In the genomic region with DNA sequence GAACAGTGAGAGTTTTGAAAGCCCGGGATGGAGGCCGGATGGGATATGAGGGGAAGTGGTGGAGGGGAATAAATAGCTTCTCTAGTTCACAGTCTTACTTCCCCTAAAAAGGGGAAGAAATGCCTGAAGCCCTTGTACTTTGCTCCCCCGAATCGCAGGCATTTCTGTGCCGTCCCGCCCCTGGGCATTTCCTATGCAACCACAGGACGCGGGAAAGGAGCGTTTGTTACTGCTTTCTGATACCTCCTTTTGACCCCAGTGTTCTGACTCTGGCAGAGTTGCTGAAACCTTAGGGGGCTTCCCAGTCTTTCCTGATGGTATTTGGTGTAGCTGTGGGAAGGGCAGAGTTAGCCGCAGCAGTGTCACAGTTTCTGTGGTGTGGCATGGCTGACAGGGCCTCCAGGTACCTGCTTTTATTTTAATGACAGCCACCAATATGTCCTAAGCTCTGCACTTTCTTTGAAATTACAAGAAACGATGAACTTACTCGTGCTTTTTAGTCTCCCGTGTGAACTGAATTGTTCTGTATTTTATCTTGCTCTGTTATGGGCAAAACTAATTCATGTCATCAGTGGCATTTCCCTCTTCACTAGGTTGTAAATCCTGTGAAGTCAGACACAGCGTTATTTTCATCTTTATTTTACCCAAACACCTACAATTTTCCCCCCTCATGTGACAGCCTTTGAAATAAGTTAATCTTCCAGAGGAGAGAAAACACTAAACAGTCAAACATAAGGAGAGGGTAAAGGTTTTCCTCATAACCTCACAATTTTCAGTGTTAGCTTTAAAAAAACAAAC, we compare ENCODE assay signal across 8 cellular contexts. TPM values are rescaled to one million over a fixed set of nuclear protein-coding genes. Genes with fewer than 3 reads are reported as not detected.
DNase-seq lines count a peak whose midpoint lies in the region; ATAC-seq, FAIRE-seq and TF ChIP-seq lines count a peak whose summit lies in the region.

No MANE protein-coding gene starts in this region.

- peaks cover 2% of the 10 kb centered on the region for H3K9me1 ChIP-seq in keratinocyte (ENCODE audit: control insufficient read depth, extremely low read depth, insufficient read depth, low read length)

- TF ChIP-seq CTCF in Peyer's patch (IDR thresholded peaks at IDR 0.05) = no peak
- TF ChIP-seq CTCF in keratinocyte (optimal IDR thresholded peaks at IDR 0.05 in 1 of 3, IDR thresholded peaks at IDR 0.05 in 1 of 3, conservative IDR thresholded peaks at IDR 0.05 in 1 of 3; ENCODE audit: extremely low read depth in 1 of 3, insufficient read depth in 2 of 3, low read length in 3 of 3) = no peak

- peak; percentile 36 for ATAC-seq in aorta (ENCODE audit: low FRiP score)
- no peak for ATAC-seq in GM21390 (IDR thresholded peaks at IDR 0.05; ENCODE audit: unreplicated experiment)

- H3K9me3 ChIP-seq in Peyer's patch = no peaks in the 10 kb centered on the region
- H3K9me3 ChIP-seq in keratinocyte (ENCODE audit: control insufficient read depth, low read depth, low read length) = no peaks in the 10 kb centered on the region
- no peaks in the 10 kb centered on the region for H3K9me3 ChIP-seq in aorta (ENCODE audit: control insufficient read depth, low read length)

- H3K27me3 ChIP-seq in Peyer's patch = no peaks in the 10 kb centered on the region
- no peaks in the 10 kb centered on the region for H3K27me3 ChIP-seq in keratinocyte (ENCODE audit: control insufficient read depth, extremely low read depth, insufficient read depth, low read length)
- H3K27me3 ChIP-seq in aorta (ENCODE audit: control insufficient read depth in 1 of 2, insufficient read depth in 2 of 2, low read length in 1 of 2) = no peaks in the 10 kb centered on the region

- no peak overlapping the region for H2AFZ ChIP-seq in keratinocyte (ENCODE audit: control insufficient read depth, low read length)

- peaks cover 89% of the 10 kb centered on the region for H3K79me2 ChIP-seq in keratinocyte (ENCODE audit: control insufficient read depth, insufficient read depth, low read length)

- no peak for TF ChIP-seq POLR2A in Peyer's patch (IDR thresholded peaks at IDR 0.05)

- H3K36me3 ChIP-seq in Peyer's patch (no peaks in the 10 kb centered on the region), keratinocyte (ENCODE audit: control insufficient read depth in 2 of 2, extremely low read depth in 1 of 2, insufficient read depth in 2 of 2, low read length in 2 of 2) (peaks cover 0 to 7% of the 10 kb centered on the region in 2 experiments), aorta (ENCODE audit: control insufficient read depth in 1 of 2, insufficient read depth in 2 of 2, low read length in 1 of 2) (no peaks in the 10 kb centered on the region)

- H3K4me3 ChIP-seq in Peyer's patch = peak overlapping the region in 1 of 4 donors; percentile 23
- no peak overlapping the region for H3K4me3 ChIP-seq in keratinocyte (ENCODE audit: control insufficient read depth in 2 of 3, extremely low read depth in 1 of 3, insufficient read depth in 2 of 3, low read depth in 1 of 3, low read length in 3 of 3)
- H3K4me3 ChIP-seq in aorta (ENCODE audit: low read length in 2 of 2) = no peak overlapping the region

- peak; percentile 9 for DNase-seq in stimulated activated CD4-positive, alpha-beta T cell treated with anti-CD3 and anti-CD28 coated beads, Interleukin-15, amount 100 ng/mL, for 24 hours
- DNase-seq in stimulated activated CD4-positive, alpha-beta T cell treated with anti-CD3 and anti-CD28 coated beads, Interleukin-4, amount 100 ng/mL, for 1 hour = no peak
- DNase-seq in Peyer's patch (peak; percentile 58 to 62 (median 60)), keratinocyte (ENCODE audit: low read depth, low spot score) (no peak), aorta (peak in 1 of 2 donors; percentile 62), SK-N-DZ (ENCODE audit: low spot score) (no peak), DMS114 treated with DMSO at 0.1 percent for 48 hours (lab: John Stamatoyannopoulos, UW; ENCODE audit: unreplicated experiment) (no peak)

- H4K20me1 ChIP-seq in keratinocyte (ENCODE audit: control insufficient read depth, extremely low read depth, insufficient read depth, low read length) = peaks cover 17% of the 10 kb centered on the region

- H3K27ac ChIP-seq in Peyer's patch (peak overlapping the region; percentile 15 to 77 (median 64)), keratinocyte (ENCODE audit: control insufficient read depth, insufficient read depth, low read length) (no peak overlapping the region), aorta (ENCODE audit: low read depth in 1 of 2, low read length in 2 of 2) (no peak overlapping the region)

- FAIRE-seq in keratinocyte (lab: Jason Lieb, UNC) = no peak

- dilution Hi-C loops in keratinocyte (cut with MboI; ENCODE audit: extremely low pct_ligation_motif_present, low sequenced_read_pairs) = no loop called here

- WGBS in aorta, 2 donors = 82 to 84% methylated on average over 14 of the region's 14 CpGs

- H3K4me1 ChIP-seq in Peyer's patch (peaks cover 0 to 64% (median 16%) of the 10 kb centered on the region in 4 donors), keratinocyte (ENCODE audit: control insufficient read depth, extremely low read depth, insufficient read depth, low read length) (peaks cover 50% of the 10 kb centered on the region), aorta (ENCODE audit: control insufficient read depth in 1 of 2, insufficient read depth in 2 of 2, low read length in 2 of 2) (peaks cover 0 to 1% of the 10 kb centered on the region in 2 donors)

- H3K9ac ChIP-seq in keratinocyte (ENCODE audit: control insufficient read depth, extremely low read depth, insufficient read depth, low read length) = no peak overlapping the region

- intact Hi-C loops in aorta (cut with DNase I) = loop anchor here (1.0 to 5.0 kb wide), 3 partner anchors 54 to 215 kb away; no protein-coding TSS in a partner anchor

- H3K4me2 ChIP-seq in keratinocyte (ENCODE audit: control insufficient read depth, extremely low read depth, insufficient read depth, low read depth, low read length) = peak overlapping the region; percentile 59

RNA-seq across cellular contexts. Expression of gene USP10, which starts 27.1 kb away (rescaled TPM):
- 10 to 100 TPM; 48.0 to 85.5 (median 59.9) TPM for total RNA-seq in Peyer's patch
- polyA plus RNA-seq in keratinocyte = 75.4 to 92.0 TPM (median 79.3 TPM) in 3 replicates
- 39.3 TPM for polyA plus RNA-seq in keratinocyte (2011; ENCODE audit: low read depth)
- polyA plus RNA-seq in keratinocyte (2011; cell fraction: cytosol; rRNA removed) = 58.0 and 63.5 TPM in 2 replicates
- polyA plus RNA-seq in keratinocyte (2011; cell fraction: nucleus; rRNA removed) = 76.7 and 89.7 TPM in 2 replicates
- 47.6 and 78.5 TPM in 2 replicates for polyA plus RNA-seq in keratinocyte (2012; ENCODE audit: low replicate concordance)
- 213 to 474 TPM (median 267 TPM) in 3 replicates for polyA minus RNA-seq in keratinocyte
- polyA minus RNA-seq in keratinocyte (2011; cell fraction: cytosol; rRNA and poly(A)+ RNA removed) = 76.7 TPM
- polyA minus RNA-seq in keratinocyte (2011; cell fraction: nucleus; rRNA and poly(A)+ RNA removed) = 61.2 and 107 TPM in 2 replicates
- total RNA-seq in aorta = 10 to 100 TPM; 53.4 to 59.4 TPM
- 10 to 100 TPM; 14.0 to 26.8 TPM for polyA plus RNA-seq in aorta
- 57.4 and 58.4 TPM in 2 replicates for polyA plus RNA-seq in SK-N-DZ (2014; cell fraction: cytosol; rRNA removed)
- 56.1 and 63.8 TPM in 2 replicates for polyA plus RNA-seq in SK-N-DZ (2014; cell fraction: nucleus; rRNA removed)

Comparison
In these comparisons a context has a peak if more than half of its experiments do, and no peak if none do; other contexts are left out.
1. DNase-seq: peak in stimulated activated CD4-positive, alpha-beta T cell treated with anti-CD3 and anti-CD28 coated beads, Interleukin-15, amount 100 ng/mL, for 24 hours (single experiment) and Peyer's patch (3 of 3); none in stimulated activated CD4-positive, alpha-beta T cell treated with anti-CD3 and anti-CD28 coated beads, Interleukin-4, amount 100 ng/mL, for 1 hour (single experiment), keratinocyte (single experiment), SK-N-DZ (single experiment) and DMS114 treated with DMSO at 0.1 percent for 48 hours (single experiment).
2. H3K27ac ChIP-seq: peak in Peyer's patch (4 of 4); none in keratinocyte (single experiment) and aorta (0 of 2).